ENCODE assay signal across 18 cellular contexts in genomic region chr6:88975369-88975768, GRCh38. TPM values are rescaled to one million over a fixed set of nuclear protein-coding genes. Genes with fewer than 3 reads are reported as not detected.
DNase-seq lines count a peak whose midpoint lies in the region; ATAC-seq and TF ChIP-seq lines count a peak whose summit lies in the region.
"Had no signal": no experiment of that assay in that cellular context is flagged by ENCODE, and none has a peak within 500 bp of the region (broad histone marks: within the 10 kb centered on the region; RNA-seq: fewer than 3 reads in every experiment).

No MANE protein-coding gene starts in this region.

- no peak overlapping the region for H3K27ac Mint-ChIP-seq in WTC11
- H3K27ac Mint-ChIP-seq: CD14-positive monocyte, T-helper 17 cell had no signal

- no peak overlapping the region for H3K4me3 Mint-ChIP-seq in WTC11
- H3K4me3 Mint-ChIP-seq: CD14-positive monocyte, T-helper 17 cell had no signal

- POLR2A ChIA-PET in WTC11 (lab: Charles Lee) = no interaction called here

- H3K27me3 Mint-ChIP-seq in WTC11 (ENCODE audit: low read depth) = peaks cover 99% of the 10 kb centered on the region
- H3K27me3 Mint-ChIP-seq: T-helper 17 cell had no signal

- CTCF ChIA-PET in WTC11 (lab: Charles Lee) = interaction anchor here (0.6 kb wide), 1 partner anchor 264 kb away, joined by 3 read pairs; no protein-coding TSS in a partner anchor

- H3K9me3 Mint-ChIP-seq in WTC11 = no peaks in the 10 kb centered on the region

- H3K36me3 Mint-ChIP-seq in WTC11 = no peaks in the 10 kb centered on the region
- H3K36me3 Mint-ChIP-seq: CD14-positive monocyte had no signal

- no peak overlapping the region for H3K4me3 ChIP-seq in NB4 (ENCODE audit: low read depth, low read length)

- H3K4me1 Mint-ChIP-seq in WTC11 = peaks cover 20% of the 10 kb centered on the region
- H3K4me1 Mint-ChIP-seq: CD14-positive monocyte had no signal

- TF ChIP-seq CTCF in 22Rv1 (IDR thresholded peaks at IDR 0.05) (0 out of 2 replicates have a peak, but pooled peaks have one; percentile 7), GM10266 (IDR thresholded peaks at IDR 0.05; ENCODE audit: control insufficient read depth, insufficient read depth, low read depth, missing control alignments) (peak; percentile 20), NB4 (IDR thresholded peaks at IDR 0.05; ENCODE audit: low read depth, low read length) (peak; percentile 9), WTC11 (IDR thresholded peaks at IDR 0.05) (no peak)

- DNase-seq in GM10266 (ENCODE audit: extremely low spot score) (no peak), NB4 (ENCODE audit: low read depth) (peak; percentile 19), WTC11 (ENCODE audit: low spot score) (peak; percentile 24), NCI-H2081 treated with DMSO at 0.1 percent for 48 hours (lab: John Stamatoyannopoulos, UW) (no peak)
- DNase-seq: AML-193, KG1, NCI-H1092 treated with DMSO at 0.1 percent for 48 hours, NCI-H1694 treated with DMSO at 0.1 percent for 48 hours, NCI-H345, NCI-H526 treated with DMSO at 0.1 percent for 48 hours, SHP77 treated with DMSO at 0.1 percent for 48 hours, T-helper 17 cell had no signal

- no peak overlapping the region for H3K27ac ChIP-seq in 22Rv1

- ATAC-seq in WTC11 (no peak), GM21367 (IDR thresholded peaks at IDR 0.05; ENCODE audit: unreplicated experiment) (no peak), GM18861 (IDR thresholded peaks at IDR 0.05; ENCODE audit: unreplicated experiment) (no peak), HG02588 (IDR thresholded peaks at IDR 0.05; ENCODE audit: unreplicated experiment) (no peak)
- ATAC-seq: HCT116, T-helper 17 cell had no signal

- no peak for TF ChIP-seq POLR2A in NB4 (IDR thresholded peaks at IDR 0.05; ENCODE audit: extremely low read depth, insufficient read length)

TF ChIP-seq in WTC11, 78 proteins besides CTCF, POLR2A, EP300 and RAD21:
- TF ChIP-seq CBFB (CRISPR knock-in tag; IDR thresholded peaks at IDR 0.05; ENCODE audit: low read depth) (no peak), E2F1 (CRISPR knock-in tag; IDR thresholded peaks at IDR 0.05) (no peak)
- TF ChIP-seq, protein P1, sequence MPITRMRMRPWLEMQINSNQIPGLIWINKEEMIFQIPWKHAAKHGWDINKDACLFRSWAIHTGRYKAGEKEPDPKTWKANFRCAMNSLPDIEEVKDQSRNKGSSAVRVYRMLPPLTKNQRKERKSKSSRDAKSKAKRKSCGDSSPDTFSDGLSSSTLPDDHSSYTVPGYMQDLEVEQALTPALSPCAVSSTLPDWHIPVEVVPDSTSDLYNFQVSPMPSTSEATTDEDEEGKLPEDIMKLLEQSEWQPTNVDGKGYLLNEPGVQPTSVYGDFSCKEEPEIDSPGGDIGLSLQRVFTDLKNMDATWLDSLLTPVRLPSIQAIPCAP (CRISPR knock-in tag; IDR thresholded peaks at IDR 0.05) = no peak

RNA-seq across cellular contexts. Expression of gene RNGTT, which starts 12.0 kb away (rescaled TPM):
- 20.4 to 22.0 TPM (median 20.7 TPM) in 3 replicates for total RNA-seq in WTC11 (2021)

Comparison
In these comparisons a context has a peak if more than half of its experiments do, and no peak if none do; other contexts are left out.
1. DNase-seq: peak in NB4 (single experiment) and WTC11 (single experiment); none in GM10266 (single experiment) and NCI-H2081 treated with DMSO at 0.1 percent for 48 hours (single experiment).